Comparison of ENCODE assay signal across 22 cellular contexts in the genomic region with DNA sequence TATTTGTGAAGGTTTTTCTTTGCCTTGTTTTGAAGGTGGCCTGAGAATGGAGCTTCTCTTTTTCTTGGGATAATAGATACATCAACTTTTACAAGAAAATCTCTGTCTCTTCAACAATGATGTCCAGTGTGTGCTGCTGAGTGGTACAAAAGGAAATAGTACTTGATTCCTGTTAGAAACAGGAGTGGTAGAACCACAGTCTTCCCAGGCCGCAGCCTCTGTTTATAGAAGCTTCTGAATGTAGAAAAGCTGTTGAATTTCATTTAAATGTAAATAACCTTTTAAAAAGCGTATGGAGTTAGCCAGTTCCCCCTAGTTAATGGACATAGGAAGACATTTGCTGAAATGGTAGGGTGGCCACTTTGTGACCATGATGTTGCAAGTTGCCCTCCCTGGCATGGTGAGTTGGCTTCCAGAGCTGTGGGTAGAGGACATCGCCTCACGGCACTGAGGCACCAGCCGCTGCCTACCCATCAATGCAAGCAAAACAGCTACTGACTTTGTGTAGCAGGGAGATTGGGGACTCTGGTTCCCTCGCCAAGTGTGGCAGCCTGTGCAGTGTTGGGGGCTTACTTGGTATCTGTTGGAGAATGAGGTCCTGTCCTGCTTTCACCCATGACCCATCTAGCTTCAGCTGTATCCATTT. TPM values are rescaled to one million over a fixed set of nuclear protein-coding genes. Genes with fewer than 3 reads are reported as not detected.
DNase-seq lines count a peak whose midpoint lies in the region; ATAC-seq, FAIRE-seq and TF ChIP-seq lines count a peak whose summit lies in the region.
"Had no signal": no experiment of that assay in that cellular context is flagged by ENCODE, and none has a peak within 500 bp of the region (broad histone marks: within the 10 kb centered on the region; RNA-seq: fewer than 3 reads in every experiment).

No MANE protein-coding gene starts in this region.

- no peak overlapping the region for H3K4me3 Mint-ChIP-seq in nephron
- H3K4me3 Mint-ChIP-seq: CD8-positive, alpha-beta memory T cell had no signal

- TF ChIP-seq POLR2A in GM12891 (IDR thresholded peaks at IDR 0.05; ENCODE audit: low read depth, low read length) (no peak), gastrocnemius medialis (IDR thresholded peaks at IDR 0.05) (no peak)

- DNase-seq in GM12891 (ENCODE audit: insufficient read length, low spot score) (no peak), HAP-1 (ENCODE audit: low spot score in 2 of 2) (peak; percentile 58 to 77), SJCRH30 (no peak), gastrocnemius medialis (no peak), posterior cingulate gyrus (no peak)
- DNase-seq in effector CD4-positive, alpha-beta T cell: no peak
- DNase-seq: Calu3; CD8-positive, alpha-beta memory T cell; DMS153; GDM1; KBM-7; NCI-H2029; NCI-H524 treated with DMSO at 0.1 percent for 48 hours; OCI-M1 had no signal

- TF ChIP-seq CTCF in nephron (IDR thresholded peaks at IDR 0.05; ENCODE audit: unreplicated experiment in 3 of 3) (no peak), gastrocnemius medialis (IDR thresholded peaks at IDR 0.05 in 4 of 5, conservative IDR thresholded peaks at IDR 0.05 in 1 of 5) (no peak)

- H3K4me1 ChIP-seq in HAP-1 (peaks cover 43% of the 10 kb centered on the region), SJCRH30 (peaks cover 37% of the 10 kb centered on the region), gastrocnemius medialis (peaks cover 8 to 13% of the 10 kb centered on the region in 2 donors)

- H3K36me3 Mint-ChIP-seq in nephron (ENCODE audit: low read depth): no peaks in the 10 kb centered on the region
- H3K36me3 Mint-ChIP-seq: CD8-positive, alpha-beta memory T cell had no signal

- intact Hi-C loops in gastrocnemius medialis (cut with DNase I; ENCODE audit: low total_unique reads): no loop called here
- intact Hi-C loops in posterior cingulate gyrus (cut with DNase I): no loop called here

- peak; percentile 5 for FAIRE-seq in GM12891 (lab: Jason Lieb, UNC)
- FAIRE-seq: A204.1, HepG2, RCC 7860 had no signal

- H3K4me1 Mint-ChIP-seq in nephron: peaks cover 42% of the 10 kb centered on the region
- H3K4me1 Mint-ChIP-seq: CD8-positive, alpha-beta memory T cell had no signal

- H3K27me3 Mint-ChIP-seq in nephron (ENCODE audit: low read depth): no peaks in the 10 kb centered on the region

- H3K4me3 ChIP-seq in HAP-1 (no peak overlapping the region), SJCRH30 (no peak overlapping the region), gastrocnemius medialis (no peak overlapping the region)
- H3K4me3 ChIP-seq: SJSA1 had no signal

- ATAC-seq in HG02798 (IDR thresholded peaks at IDR 0.05; ENCODE audit: poor library complexity, unreplicated experiment) (no peak), gastrocnemius medialis (no peak)
- ATAC-seq: HCT116, HepG2 had no signal

- H3K27ac ChIP-seq in SJCRH30: peak overlapping the region; percentile 91
- H3K27ac ChIP-seq in gastrocnemius medialis: no peak overlapping the region
- H3K27ac ChIP-seq: C4-2B, SJSA1 had no signal

- peak overlapping the region; percentile 73 to 82 (median 77) for H3K27ac Mint-ChIP-seq in nephron
- H3K27ac Mint-ChIP-seq: CD8-positive, alpha-beta memory T cell had no signal

- H3K9me3 ChIP-seq in HAP-1 (no peaks in the 10 kb centered on the region; the same call in 1 of the 2 replicates), SJCRH30 (replicated peaks) (no peaks in the 10 kb centered on the region), gastrocnemius medialis (no peaks in the 10 kb centered on the region)
- H3K9me3 ChIP-seq: SJSA1 had no signal

- in situ Hi-C loops in HAP-1 (cut with MboI; ENCODE audit: low sequenced_read_pairs): no loop called here
- in situ Hi-C loops in gastrocnemius medialis (cut with MboI; ENCODE audit: low sequenced_read_pairs in 4 of 4): no loop called here

- no peaks in the 10 kb centered on the region for H3K9me3 Mint-ChIP-seq in nephron
- H3K9me3 Mint-ChIP-seq: CD8-positive, alpha-beta memory T cell had no signal

- H3K36me3 ChIP-seq in HAP-1 (replicated peaks) (no peaks in the 10 kb centered on the region), SJCRH30 (no peaks in the 10 kb centered on the region), gastrocnemius medialis (no peaks in the 10 kb centered on the region)
- H3K36me3 ChIP-seq: SJSA1 had no signal

- H3K27me3 ChIP-seq in HAP-1 (ENCODE audit: low read depth): no peaks in the 10 kb centered on the region
- H3K27me3 ChIP-seq in SJCRH30: no peaks in the 10 kb centered on the region
- no peaks in the 10 kb centered on the region for H3K27me3 ChIP-seq in gastrocnemius medialis

TF ChIP-seq in GM12891, 5 proteins besides CTCF, POLR2A, EP300 and RAD21:
- TF ChIP-seq POU2F2 (IDR thresholded peaks at IDR 0.05; ENCODE audit: low read depth, low read length): no peak
- no peak for TF ChIP-seq POLR2AphosphoS5 (IDR thresholded peaks at IDR 0.05; ENCODE audit: low read depth, low read length)
- no peak for TF ChIP-seq TAF1 (IDR thresholded peaks at IDR 0.05; ENCODE audit: low read depth, low read length)
- no peak for TF ChIP-seq SPI1 (IDR thresholded peaks at IDR 0.05; ENCODE audit: low read depth, low read length)
- TF ChIP-seq PAX5 (IDR thresholded peaks at IDR 0.05; ENCODE audit: insufficient read depth, low read length, severe bottlenecking): no peak

RNA-seq across cellular contexts. Expression of gene C11orf91, which starts 31.6 kb away (rescaled TPM):
- not detected for polyA plus RNA-seq in GM12891 (2012; ENCODE audit: low read depth, missing spikeins)
- total RNA-seq in SJCRH30 (2014; rRNA removed; shearing (Covaris generic)): 0.15 TPM in 1 of 2 replicates, not detected in the other
- not detected for total RNA-seq in gastrocnemius medialis
- total RNA-seq: CD8-positive, alpha-beta memory T cell; SJSA1 had no signal
- polyA plus RNA-seq: CD8-positive, alpha-beta memory T cell; HepG2 had no signal

Comparison
In these comparisons a context has a peak if more than half of its experiments do, and no peak if none do; other contexts are left out.
1. DNase-seq: peak in HAP-1 (2 of 2); none in GM12891 (single experiment), SJCRH30 (0 of 2), gastrocnemius medialis (0 of 2), effector CD4-positive, alpha-beta T cell (single experiment) and posterior cingulate gyrus (0 of 10).